In the genomic region with DNA sequence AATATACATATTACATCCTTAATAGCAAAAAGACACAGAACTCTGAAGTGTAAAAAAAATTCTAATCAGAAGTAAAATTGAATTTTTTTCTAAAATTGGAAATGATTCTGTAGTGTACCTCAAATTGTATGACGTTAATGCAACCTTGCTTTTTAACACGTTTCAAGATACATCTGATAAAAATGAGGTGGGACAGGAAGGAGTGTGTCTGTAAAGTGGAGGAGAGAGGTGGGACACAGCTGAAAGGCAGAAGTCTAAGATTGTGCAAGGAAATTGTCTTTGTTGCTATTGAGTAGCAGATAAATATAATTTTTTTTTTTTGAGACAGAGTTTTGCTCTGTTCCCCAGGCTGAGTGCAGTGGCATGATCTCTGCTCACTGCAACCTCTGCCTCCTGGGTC, we compare ENCODE assay signal across 36 cellular contexts.
"Had no signal": no experiment of that assay in that cellular context is flagged by ENCODE, and none has a peak within 500 bp of the region (broad histone marks: within the 10 kb centered on the region; RNA-seq: fewer than 3 reads in every experiment).

No MANE protein-coding gene starts in this region.

- H3K9me3 Mint-ChIP-seq: activated CD4-positive, alpha-beta memory T cell treated with anti-CD3 and anti-CD28 coated beads for 36 hours; activated CD4-positive, alpha-beta T cell treated with anti-CD3 and anti-CD28 coated beads, Interleukin-2, amount 10 ng/mL, durations not matched to agents 24 days and 14 days; activated naive CD4-positive, alpha-beta T cell treated with anti-CD3 and anti-CD28 coated beads for 36 hours; activated naive CD4-positive, alpha-beta T cell treated with anti-CD3 and anti-CD28 coated beads, Interleukin-2, amount 50 U/mL, for 24 hours; activated naive CD8-positive, alpha-beta T cell treated with anti-CD3 and anti-CD28 coated beads for 36 hours; activated naive CD8-positive, alpha-beta T cell treated with anti-CD3 and anti-CD28 coated beads, Interleukin-2, amount 50 U/mL, for 24 hours; activated T-helper 1 cell treated with anti-CD3 and anti-CD28 coated beads, Interleukin-12 subunit alpha, Interleukin-12 subunit beta, Interleukin-2, Interleukin-4 antibody, amounts not matched to agents 30 ng/mL and 10 ng/mL and 1 ng/mL, durations not matched to agents 14 hours and 24 hours and 36 hours; activated T-helper 2 cell treated with anti-CD3 and anti-CD28 coated beads, Interferon-gamma antibody, Interleukin-2, Interleukin-4, amounts not matched to agents 10 μg/mL and 5 μg/mL and 100 μg/mL, durations not matched to agents 14 hours and 24 hours and 36 hours; dendritic cell treated with granulocyte-macrophage colony-stimulating factor and Interleukin-4, amounts not matched to agents 40 ng/mL and 50 ng/mL, for 4 days; T-helper 1 cell treated with Interleukin-12 subunit alpha and Interleukin-12 subunit beta and Interleukin-4 antibody, amounts not matched to agents 30 μg/mL and 1 μg/mL, for 36 hours; T-helper 2 cell treated with Interferon-gamma antibody and Interleukin-4, amounts not matched to agents 5 μg/mL and 100 μg/mL, for 36 hours had no signal

- H3K9me3 ChIP-seq: adrenal gland, body of pancreas, esophagus muscularis mucosa, gastrocnemius medialis, heart left ventricle had no signal

- H3K4me1 Mint-ChIP-seq: activated CD4-positive, alpha-beta T cell treated with anti-CD3 and anti-CD28 coated beads for 36 hours; activated CD4-positive, alpha-beta T cell treated with anti-CD3 and anti-CD28 coated beads, Interleukin-2, amount 10 ng/mL, durations not matched to agents 24 days and 14 days had no signal

- H3K4me1 ChIP-seq: adrenal gland, body of pancreas, esophagus muscularis mucosa, foreskin keratinocyte, gastrocnemius medialis, heart left ventricle had no signal

- DNase-seq: activated CD4-positive, alpha-beta memory T cell treated with anti-CD3 and anti-CD28 coated beads for 36 hours; activated CD4-positive, alpha-beta T cell treated with anti-CD3 and anti-CD28 coated beads for 36 hours; activated CD4-positive, alpha-beta T cell treated with anti-CD3 and anti-CD28 coated beads, Interleukin-2, amount 10 ng/mL, durations not matched to agents 24 days and 14 days; activated CD4-positive, CD25-positive, alpha-beta regulatory T cell; activated CD4-positive, CD25-positive, alpha-beta regulatory T cell treated with anti-CD3 and anti-CD28 coated beads, Interleukin-2, amount 50 U/mL, for 72 hours; activated CD8-positive, alpha-beta memory T cell treated with anti-CD3 and anti-CD28 coated beads, Interleukin-2, amount 10 ng/mL, durations not matched to agents 7 days and 5 days; activated CD8-positive, alpha-beta memory T cell treated with anti-CD3 and anti-CD28 coated beads, Interleukin-2, amount 50 U/mL, for 4 hours; activated CD8-positive, alpha-beta T cell treated with anti-CD3 and anti-CD28 coated beads, Interleukin-2, amount 10 ng/mL, durations not matched to agents 7 days and 5 days; activated effector memory CD4-positive, alpha-beta T cell treated with anti-CD3 and anti-CD28 coated beads, Interleukin-2, amount 50 U/mL, for 16 hours; activated naive CD4-positive, alpha-beta T cell treated with anti-CD3 and anti-CD28 coated beads for 36 hours; activated naive CD8-positive, alpha-beta T cell treated with anti-CD3 and anti-CD28 coated beads for 36 hours; activated naive CD8-positive, alpha-beta T cell treated with anti-CD3 and anti-CD28 coated beads, Interleukin-2, amount 50 U/mL, for 24 hours; activated T-cell treated with anti-CD3 and anti-CD28 coated beads, Interleukin-2, amount 50 U/mL, for 1 hour; activated T-cell treated with anti-CD3 and anti-CD28 coated beads, Interleukin-2, amount 50 U/mL, for 48 hours; adrenal gland; amygdala; aorta; body of pancreas; caudate nucleus; dorsolateral prefrontal cortex; effector memory CD4-positive, alpha-beta T cell; erythroblast; foreskin keratinocyte; gastrocnemius medialis; glutamatergic neuron; heart left ventricle; T1000; WERI-Rb-1 had no signal

- H3K27ac ChIP-seq: adrenal gland, body of pancreas, coronary artery, dorsolateral prefrontal cortex, esophagus muscularis mucosa, foreskin keratinocyte, gastrocnemius medialis, heart left ventricle, WERI-Rb-1 had no signal

- H3K27me3 ChIP-seq: adrenal gland, body of pancreas, dorsolateral prefrontal cortex, esophagus muscularis mucosa, foreskin keratinocyte, gastrocnemius medialis, heart left ventricle had no signal

- H3K36me3 Mint-ChIP-seq: activated CD4-positive, alpha-beta memory T cell treated with anti-CD3 and anti-CD28 coated beads for 36 hours; activated CD8-positive, alpha-beta memory T cell treated with anti-CD3 and anti-CD28 coated beads, Interleukin-2, amount 10 ng/mL, durations not matched to agents 7 days and 5 days; activated naive CD4-positive, alpha-beta T cell treated with anti-CD3 and anti-CD28 coated beads, Interleukin-2, amount 50 U/mL, for 24 hours; activated naive CD8-positive, alpha-beta T cell treated with anti-CD3 and anti-CD28 coated beads for 36 hours had no signal

- H3K36me3 ChIP-seq: adrenal gland, esophagus muscularis mucosa, gastrocnemius medialis, heart left ventricle, WERI-Rb-1 had no signal

- H3K27me3 Mint-ChIP-seq: activated CD4-positive, alpha-beta memory T cell treated with anti-CD3 and anti-CD28 coated beads for 36 hours; activated CD4-positive, alpha-beta T cell treated with anti-CD3 and anti-CD28 coated beads for 36 hours; activated CD8-positive, alpha-beta memory T cell treated with anti-CD3 and anti-CD28 coated beads, Interleukin-2, amount 10 ng/mL, durations not matched to agents 7 days and 5 days; activated naive CD4-positive, alpha-beta T cell treated with anti-CD3 and anti-CD28 coated beads, Interleukin-2, amount 50 U/mL, for 24 hours; activated naive CD8-positive, alpha-beta T cell treated with anti-CD3 and anti-CD28 coated beads for 36 hours; activated naive CD8-positive, alpha-beta T cell treated with anti-CD3 and anti-CD28 coated beads, Interleukin-2, amount 50 U/mL, for 24 hours; dendritic cell treated with granulocyte-macrophage colony-stimulating factor and Interleukin-4, amounts not matched to agents 40 ng/mL and 50 ng/mL, for 4 days had no signal

- H3K4me3 ChIP-seq: adrenal gland, body of pancreas, coronary artery, dorsolateral prefrontal cortex, esophagus muscularis mucosa, gastrocnemius medialis, heart left ventricle had no signal

- ATAC-seq: activated CD4-positive, alpha-beta T cell treated with anti-CD3 and anti-CD28 coated beads for 36 hours; activated CD8-positive, alpha-beta memory T cell treated with anti-CD3 and anti-CD28 coated beads, Interleukin-2, amount 10 ng/mL, durations not matched to agents 7 days and 5 days; activated CD8-positive, alpha-beta T cell treated with anti-CD3 and anti-CD28 coated beads, Interleukin-2, amount 10 ng/mL, durations not matched to agents 7 days and 5 days; activated naive CD8-positive, alpha-beta T cell treated with anti-CD3 and anti-CD28 coated beads, Interleukin-2, amount 50 U/mL, for 24 hours; body of pancreas; foreskin keratinocyte; gastrocnemius medialis; heart left ventricle had no signal

- H3K27ac Mint-ChIP-seq: activated CD4-positive, alpha-beta memory T cell treated with anti-CD3 and anti-CD28 coated beads for 36 hours; activated CD4-positive, alpha-beta T cell treated with anti-CD3 and anti-CD28 coated beads for 36 hours; activated CD4-positive, alpha-beta T cell treated with anti-CD3 and anti-CD28 coated beads, Interleukin-2, amount 10 ng/mL, durations not matched to agents 24 days and 14 days; activated CD8-positive, alpha-beta memory T cell treated with anti-CD3 and anti-CD28 coated beads, Interleukin-2, amount 10 ng/mL, durations not matched to agents 7 days and 5 days; activated CD8-positive, alpha-beta T cell treated with anti-CD3 and anti-CD28 coated beads, Interleukin-2, amount 10 ng/mL, durations not matched to agents 7 days and 5 days; activated naive CD4-positive, alpha-beta T cell treated with anti-CD3 and anti-CD28 coated beads for 36 hours; activated naive CD4-positive, alpha-beta T cell treated with anti-CD3 and anti-CD28 coated beads, Interleukin-2, amount 50 U/mL, for 24 hours; activated naive CD8-positive, alpha-beta T cell treated with anti-CD3 and anti-CD28 coated beads for 36 hours; activated naive CD8-positive, alpha-beta T cell treated with anti-CD3 and anti-CD28 coated beads, Interleukin-2, amount 50 U/mL, for 24 hours; activated T-helper 1 cell treated with anti-CD3 and anti-CD28 coated beads, Interleukin-12 subunit alpha, Interleukin-12 subunit beta, Interleukin-2, Interleukin-4 antibody, amounts not matched to agents 30 ng/mL and 10 ng/mL and 1 ng/mL, durations not matched to agents 14 hours and 24 hours and 36 hours; activated T-helper 2 cell treated with anti-CD3 and anti-CD28 coated beads, Interferon-gamma antibody, Interleukin-2, Interleukin-4, amounts not matched to agents 10 μg/mL and 5 μg/mL and 100 μg/mL, durations not matched to agents 14 hours and 24 hours and 36 hours; dendritic cell treated with granulocyte-macrophage colony-stimulating factor and Interleukin-4, amounts not matched to agents 40 ng/mL and 50 ng/mL, for 4 days; T-helper 1 cell treated with Interleukin-12 subunit alpha and Interleukin-12 subunit beta and Interleukin-4 antibody, amounts not matched to agents 30 μg/mL and 1 μg/mL, for 36 hours; T-helper 2 cell treated with Interferon-gamma antibody and Interleukin-4, amounts not matched to agents 5 μg/mL and 100 μg/mL, for 36 hours had no signal

- H3K4me3 Mint-ChIP-seq: activated CD4-positive, alpha-beta memory T cell treated with anti-CD3 and anti-CD28 coated beads for 36 hours; activated CD4-positive, alpha-beta T cell treated with anti-CD3 and anti-CD28 coated beads for 36 hours; activated CD4-positive, alpha-beta T cell treated with anti-CD3 and anti-CD28 coated beads, Interleukin-2, amount 10 ng/mL, durations not matched to agents 24 days and 14 days; activated CD8-positive, alpha-beta memory T cell treated with anti-CD3 and anti-CD28 coated beads, Interleukin-2, amount 10 ng/mL, durations not matched to agents 7 days and 5 days; activated CD8-positive, alpha-beta T cell treated with anti-CD3 and anti-CD28 coated beads, Interleukin-2, amount 10 ng/mL, durations not matched to agents 7 days and 5 days; activated naive CD4-positive, alpha-beta T cell treated with anti-CD3 and anti-CD28 coated beads for 36 hours; activated naive CD4-positive, alpha-beta T cell treated with anti-CD3 and anti-CD28 coated beads, Interleukin-2, amount 50 U/mL, for 24 hours; activated naive CD8-positive, alpha-beta T cell treated with anti-CD3 and anti-CD28 coated beads for 36 hours; activated naive CD8-positive, alpha-beta T cell treated with anti-CD3 and anti-CD28 coated beads, Interleukin-2, amount 50 U/mL, for 24 hours; activated T-helper 1 cell treated with anti-CD3 and anti-CD28 coated beads, Interleukin-12 subunit alpha, Interleukin-12 subunit beta, Interleukin-2, Interleukin-4 antibody, amounts not matched to agents 30 ng/mL and 10 ng/mL and 1 ng/mL, durations not matched to agents 14 hours and 24 hours and 36 hours; dendritic cell treated with granulocyte-macrophage colony-stimulating factor and Interleukin-4, amounts not matched to agents 40 ng/mL and 50 ng/mL, for 4 days; T-helper 1 cell treated with Interleukin-12 subunit alpha and Interleukin-12 subunit beta and Interleukin-4 antibody, amounts not matched to agents 30 μg/mL and 1 μg/mL, for 36 hours; T-helper 2 cell treated with Interferon-gamma antibody and Interleukin-4, amounts not matched to agents 5 μg/mL and 100 μg/mL, for 36 hours had no signal
